ENCODE assay signal across 8 cellular contexts in genomic region chr6:85126448-85127178, GRCh38.
A peak's percentile ranks its signal among the peaks of the same experiment; 100 is the strongest.
DNase-seq lines count a peak whose midpoint lies in the region; ATAC-seq and TF ChIP-seq lines count a peak whose summit lies in the region.

No MANE protein-coding gene starts in this region.

- H3K4me1 ChIP-seq in DND-41 (ENCODE audit: insufficient read depth, low read length): no peaks in the 10 kb centered on the region
- no peaks in the 10 kb centered on the region for H3K4me1 ChIP-seq in IMR-90 (ENCODE audit: control insufficient read depth, insufficient read depth, low read length)
- no peaks in the 10 kb centered on the region for H3K4me1 ChIP-seq in adrenal gland (replicated peaks in 1 of 2)
- no peaks in the 10 kb centered on the region for H3K4me1 ChIP-seq in testis
- no peaks in the 10 kb centered on the region for H3K4me1 ChIP-seq in prostate gland (replicated peaks)

- H3K14ac ChIP-seq in IMR-90 (replicated peaks; ENCODE audit: low read depth, low read length): no peak overlapping the region

- H3K27ac ChIP-seq in DND-41 (ENCODE audit: low read length) (no peak overlapping the region), IMR-90 (ENCODE audit: insufficient read depth, low read length) (no peak overlapping the region), adrenal gland (no peak overlapping the region), testis (no peak overlapping the region), prostate gland (no peak overlapping the region)

- H3K56ac ChIP-seq in IMR-90 (ENCODE audit: extremely low read depth, insufficient read depth, low read length): no peak overlapping the region

- dilution Hi-C loops in IMR-90 (cut with HindIII; ENCODE audit: low sequenced_read_pairs, unreplicated experiment): no loop called here

- TF ChIP-seq RAD21 in IMR-90 (IDR thresholded peaks at IDR 0.05; ENCODE audit: low read length): peak; percentile 54

- peak; percentile 50 for DNase-seq in DND-41
- DNase-seq in IMR-90: peak; percentile 2
- DNase-seq in adrenal gland: peak in 5 of 7 donors; percentile 8 to 46 (median 25)
- DNase-seq in iPS DF 4.7 (ENCODE audit: extremely low read depth, low spot score): peak; percentile 62
- DNase-seq in testis: peak; percentile 72
- DNase-seq in stimulated activated CD4-positive, alpha-beta T cell treated with anti-CD3 and anti-CD28 coated beads, Interleukin-4, amount 100 ng/mL, for 1 hour: no peak
- DNase-seq in prostate gland (ENCODE audit: low spot score): no peak

- no peaks in the 10 kb centered on the region for H4K20me1 ChIP-seq in DND-41 (ENCODE audit: insufficient read depth, low read length)
- H4K20me1 ChIP-seq in IMR-90 (ENCODE audit: insufficient read depth, low read length): no peaks in the 10 kb centered on the region; the same call in 1 of the 2 replicates

- no peak overlapping the region for H2BK15ac ChIP-seq in IMR-90 (ENCODE audit: low read depth, low read length)

- H3K9me3 ChIP-seq in DND-41 (ENCODE audit: insufficient read depth, low read length, severe bottlenecking) (no peaks in the 10 kb centered on the region), IMR-90 (ENCODE audit: control insufficient read depth, insufficient read depth, low read length) (no peaks in the 10 kb centered on the region), adrenal gland (replicated peaks in 1 of 3) (no peaks in the 10 kb centered on the region), testis (no peaks in the 10 kb centered on the region), prostate gland (no peaks in the 10 kb centered on the region)

- intact Hi-C loops in IMR-90 (cut with micrococcal nuclease) (loop anchor here (10.0 kb wide), 1 partner anchor 702 kb away; no protein-coding TSS in a partner anchor), adrenal gland (cut with DNase I) (no loop called here), testis (cut with DNase I; ENCODE audit: low total_unique reads) (no loop called here), prostate gland (cut with DNase I) (no loop called here)

- no peak overlapping the region for H4K91ac ChIP-seq in IMR-90 (ENCODE audit: insufficient read depth, low read depth, low read length)

- no peaks in the 10 kb centered on the region for H3K79me2 ChIP-seq in DND-41 (ENCODE audit: insufficient read depth, low read length)

- H3K4me3 ChIP-seq in DND-41 (ENCODE audit: low read depth in 1 of 2, low read length in 2 of 2): no peak overlapping the region
- H3K4me3 ChIP-seq in IMR-90 (ENCODE audit: insufficient read depth, low read depth, low read length): no peak overlapping the region
- no peak overlapping the region for H3K4me3 ChIP-seq in adrenal gland
- no peak overlapping the region for H3K4me3 ChIP-seq in testis
- H3K4me3 ChIP-seq in prostate gland: no peak overlapping the region

- H3K36me3 ChIP-seq in DND-41 (ENCODE audit: insufficient read depth, low read length) (no peaks in the 10 kb centered on the region), IMR-90 (ENCODE audit: control insufficient read depth, insufficient read depth, low read length) (no peaks in the 10 kb centered on the region), adrenal gland (replicated peaks in 1 of 2) (no peaks in the 10 kb centered on the region), testis (ENCODE audit: low read depth, missing control alignments) (no peaks in the 10 kb centered on the region), prostate gland (no peaks in the 10 kb centered on the region)

- no peak overlapping the region for H2BK5ac ChIP-seq in IMR-90 (ENCODE audit: low read depth, low read length, poor library complexity, severe bottlenecking)

- POLR2A ChIA-PET in IMR-90 (lab: Charles Lee; ENCODE audit: unreplicated experiment): no interaction called here

- H3K9me1 ChIP-seq in IMR-90 (ENCODE audit: insufficient read depth, low read length): no peaks in the 10 kb centered on the region

- no peak overlapping the region for H4K8ac ChIP-seq in IMR-90 (ENCODE audit: low read depth in 2 of 2, low read length in 2 of 2)

- TF ChIP-seq POLR2A in IMR-90 (IDR thresholded peaks at IDR 0.05; ENCODE audit: low read depth, low read length) (no peak), adrenal gland (IDR thresholded peaks at IDR 0.05) (no peak), testis (IDR thresholded peaks at IDR 0.05) (no peak), prostate gland (IDR thresholded peaks at IDR 0.05) (no peak)

- H3K4ac ChIP-seq in IMR-90 (ENCODE audit: low read depth, low read length): no peak overlapping the region

- BruUV-seq in IMR-90 (replicated peaks; lab: Mats Ljungman, UMichigan): no TSS peak

- in situ Hi-C loops in IMR-90 (cut with MboI; ENCODE audit: low sequenced_read_pairs): no loop called here

- no peak overlapping the region for H3K23ac ChIP-seq in IMR-90 (ENCODE audit: low read depth, low read length)

- H3K4me2 ChIP-seq in DND-41 (ENCODE audit: insufficient read depth, low read length) (no peak overlapping the region), IMR-90 (ENCODE audit: low read depth, low read length) (no peak overlapping the region)

- peak; percentile 84 for ATAC-seq in DND-41 (ENCODE audit: insufficient read depth, low read depth)
- ATAC-seq in GM19372 (IDR thresholded peaks at IDR 0.05; ENCODE audit: low read depth, unreplicated experiment): peak; percentile 54
- peak; percentile 75 for ATAC-seq in IMR-90 (ENCODE audit: low read depth)

- H3K79me1 ChIP-seq in IMR-90 (ENCODE audit: low read depth in 1 of 2, low read length in 2 of 2): no peaks in the 10 kb centered on the region

- H2AFZ ChIP-seq in DND-41 (ENCODE audit: low read depth, low read length) (no peak overlapping the region), IMR-90 (replicated peaks; ENCODE audit: low read length, poor library complexity) (peak overlapping the region; percentile 65)

- TF ChIP-seq CTCF in DND-41 (IDR thresholded peaks at IDR 0.05; ENCODE audit: borderline replicate concordance, extremely low read depth, low read length, poor library complexity, severe bottlenecking) (peak; percentile 78), IMR-90 (conservative IDR thresholded peaks at IDR 0.05; ENCODE audit: low read depth, low read length) (peak; percentile 39), adrenal gland (IDR thresholded peaks at IDR 0.05) (peak in 2 of 6 experiments; percentile 25 to 29), testis (IDR thresholded peaks at IDR 0.05) (peak; percentile 19 to 37 (median 27)), prostate gland (IDR thresholded peaks at IDR 0.05) (no peak)

- H2BK120ac ChIP-seq in IMR-90 (ENCODE audit: low read depth, low read length): no peak overlapping the region

- no peak overlapping the region for H2AK5ac ChIP-seq in IMR-90 (ENCODE audit: low read depth, low read length)

- H2BK20ac ChIP-seq in IMR-90 (ENCODE audit: low read depth, low read length): no peak overlapping the region

- CTCF ChIA-PET in IMR-90 (lab: Yijun Ruan, JAX): no interaction called here

- H3K9ac ChIP-seq in DND-41 (ENCODE audit: low read depth, low read length): no peak overlapping the region
- no peak overlapping the region for H3K9ac ChIP-seq in IMR-90 (ENCODE audit: low read depth, low read length)

- no peaks in the 10 kb centered on the region for H3K27me3 ChIP-seq in DND-41 (ENCODE audit: insufficient read depth, low read length, poor library complexity)
- H3K27me3 ChIP-seq in IMR-90 (ENCODE audit: control insufficient read depth, insufficient read depth, low read length): no peaks in the 10 kb centered on the region
- H3K27me3 ChIP-seq in adrenal gland: no peaks in the 10 kb centered on the region
- no peaks in the 10 kb centered on the region for H3K27me3 ChIP-seq in testis
- H3K27me3 ChIP-seq in prostate gland (replicated peaks; ENCODE audit: insufficient read depth): no peaks in the 10 kb centered on the region

- H2AK9ac ChIP-seq in IMR-90 (replicated peaks; ENCODE audit: low read depth, low read length, poor library complexity): no peak overlapping the region

- 57% methylated on average over 3 of the region's 12 CpGs; no CpG with 5 or more reads in 1 of the 2 experiments for WGBS in IMR-90 (ENCODE audit: extremely low coverage in 2 of 2, insufficient read length in 1 of 2), 2 experiments
- WGBS in adrenal gland, 4 donors: 26 to 52% (median 30%) methylated on average over 7 to 12 of the region's 12 CpGs
- WGBS in testis, 2 donors: 43 to 50% methylated on average over 11 to 12 of the region's 12 CpGs
- 23% methylated on average over 12 of the region's 12 CpGs for WGBS in prostate gland

- H4K5ac ChIP-seq in IMR-90 (ENCODE audit: low read depth, low read length): no peak overlapping the region

- H3K18ac ChIP-seq in IMR-90 (ENCODE audit: low read depth, low read length): no peak overlapping the region

TF ChIP-seq in IMR-90, 13 proteins besides CTCF, POLR2A, EP300 and RAD21:
- TF ChIP-seq RCOR1 (IDR thresholded peaks at IDR 0.05; ENCODE audit: insufficient replicate concordance, low read length) (no peak), CEBPB (IDR thresholded peaks at IDR 0.05; ENCODE audit: low read depth, low read length) (no peak), USF2 (IDR thresholded peaks at IDR 0.05; ENCODE audit: low read depth, low read length) (no peak), SMC3 (IDR thresholded peaks at IDR 0.05; ENCODE audit: low read depth, low read length) (peak; percentile 37; the same call in 1 of the 2 replicates)

Comparison
In these comparisons a context has a peak if more than half of its experiments do, and no peak if none do; other contexts are left out.
1. DNase-seq: peak in DND-41 (single experiment), IMR-90 (single experiment), adrenal gland (5 of 7), iPS DF 4.7 (single experiment) and testis (single experiment); none in stimulated activated CD4-positive, alpha-beta T cell treated with anti-CD3 and anti-CD28 coated beads, Interleukin-4, amount 100 ng/mL, for 1 hour (single experiment) and prostate gland (single experiment).
2. CTCF ChIP-seq: peak in DND-41 (single experiment), IMR-90 (single experiment) and testis (3 of 3); none in prostate gland (0 of 4).
3. Peak in every context shown above with its lines, with median percentiles within 50 percentile points of each other: ATAC-seq.